ENCODE assay signal across 28 cellular contexts in the genomic region with DNA sequence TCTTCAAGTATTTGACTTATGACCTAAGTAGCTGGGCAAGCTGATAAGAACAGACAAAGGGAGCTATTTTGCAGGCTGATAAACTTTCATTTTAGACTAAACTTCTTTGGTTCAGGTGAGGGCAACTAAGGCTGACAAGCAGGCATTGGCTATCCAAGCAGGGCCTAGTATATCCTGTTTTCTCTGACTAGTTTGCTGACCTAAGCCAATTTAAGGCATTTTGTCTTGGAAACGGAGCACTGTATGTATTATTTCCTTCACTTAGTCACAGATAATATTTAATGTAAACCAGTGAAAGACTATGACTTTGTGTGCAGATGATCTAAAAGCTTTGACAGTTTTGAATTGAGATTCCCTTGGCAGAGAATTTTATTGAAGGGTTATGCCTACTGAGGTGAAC.
"Had no signal": no experiment of that assay in that cellular context is flagged by ENCODE, and none has a peak within 500 bp of the region (broad histone marks: within the 10 kb centered on the region; RNA-seq: fewer than 3 reads in every experiment).

No MANE protein-coding gene starts in this region.

- H3K9me3 Mint-ChIP-seq: activated CD4-positive, alpha-beta memory T cell treated with anti-CD3 and anti-CD28 coated beads, Interleukin-2, amount 10 ng/mL, durations not matched to agents 7 days and 5 days; activated CD4-positive, alpha-beta T cell treated with anti-CD3 and anti-CD28 coated beads, Interleukin-2, amount 10 ng/mL, durations not matched to agents 7 days and 5 days; activated naive CD4-positive, alpha-beta T cell treated with anti-CD3 and anti-CD28 coated beads, Interleukin-2, amount 50 U/mL, for 24 hours; activated naive CD8-positive, alpha-beta T cell treated with anti-CD3 and anti-CD28 coated beads, Interleukin-2, amount 50 U/mL, for 24 hours; activated T-cell treated with anti-CD3 and anti-CD28 coated beads, Interleukin-2, amount 50 U/mL, for 4 hours; activated T-helper 2 cell treated with anti-CD3 and anti-CD28 coated beads, Interferon-gamma antibody, Interleukin-2, Interleukin-4, amounts not matched to agents 10 μg/mL and 5 μg/mL and 100 μg/mL, durations not matched to agents 14 hours and 24 hours and 36 hours; dendritic cell treated with granulocyte-macrophage colony-stimulating factor and Interleukin-4, amounts not matched to agents 40 ng/mL and 50 ng/mL, for 4 days; neural crest cell; stimulated activated effector memory CD8-positive, alpha-beta T cell treated with anti-CD3 and anti-CD28 coated beads, Interleukin-12 subunit alpha, Interleukin-12 subunit beta, amount 100 ng/mL, for 72 hours; stimulated activated naive CD8-positive, alpha-beta T cell treated with anti-CD3 and anti-CD28 coated beads, Interleukin-15, Interleukin-2, amounts not matched to agents 100 ng/mL and 50 ng/mL, for 24 hours; T-helper 1 cell treated with Interleukin-12 subunit alpha and Interleukin-12 subunit beta and Interleukin-4 antibody, amounts not matched to agents 30 μg/mL and 1 μg/mL, for 36 hours had no signal

- H3K4me1 Mint-ChIP-seq: activated CD4-positive, alpha-beta memory T cell treated with anti-CD3 and anti-CD28 coated beads, Interleukin-2, amount 10 ng/mL, durations not matched to agents 7 days and 5 days; activated CD4-positive, alpha-beta T cell treated with anti-CD3 and anti-CD28 coated beads, Interleukin-2, amount 10 ng/mL, durations not matched to agents 7 days and 5 days; activated naive CD4-positive, alpha-beta T cell treated with anti-CD3 and anti-CD28 coated beads, Interleukin-2, amount 50 U/mL, for 24 hours; activated naive CD8-positive, alpha-beta T cell treated with anti-CD3 and anti-CD28 coated beads, Interleukin-2, amount 50 U/mL, for 24 hours; central memory CD8-positive, alpha-beta T cell; naive thymus-derived CD4-positive, alpha-beta T cell; stimulated activated effector memory CD8-positive, alpha-beta T cell treated with anti-CD3 and anti-CD28 coated beads, Interleukin-12 subunit alpha, Interleukin-12 subunit beta, amount 100 ng/mL, for 72 hours had no signal

- H3K27me3 ChIP-seq: breast epithelium, uterus had no signal

- H3K27me3 Mint-ChIP-seq: activated CD4-positive, alpha-beta memory T cell treated with anti-CD3 and anti-CD28 coated beads, Interleukin-2, amount 10 ng/mL, durations not matched to agents 7 days and 5 days; activated CD4-positive, alpha-beta T cell treated with anti-CD3 and anti-CD28 coated beads, Interleukin-2, amount 10 ng/mL, durations not matched to agents 7 days and 5 days; activated naive CD4-positive, alpha-beta T cell treated with anti-CD3 and anti-CD28 coated beads, Interleukin-2, amount 50 U/mL, for 24 hours; dendritic cell treated with granulocyte-macrophage colony-stimulating factor and Interleukin-4, amounts not matched to agents 40 ng/mL and 50 ng/mL, for 4 days; stimulated activated naive CD8-positive, alpha-beta T cell treated with anti-CD3 and anti-CD28 coated beads, Interleukin-15, Interleukin-2, amounts not matched to agents 100 ng/mL and 50 ng/mL, for 24 hours had no signal

- DNase-seq: activated CD4-positive, alpha-beta memory T cell treated with anti-CD3 and anti-CD28 coated beads, Interleukin-2, amount 10 ng/mL, durations not matched to agents 7 days and 5 days; activated CD4-positive, alpha-beta T cell treated with anti-CD3 and anti-CD28 coated beads for 1 hour; activated CD4-positive, alpha-beta T cell treated with anti-CD3 and anti-CD28 coated beads, Interleukin-2, amount 10 ng/mL, durations not matched to agents 7 days and 5 days; activated CD8-positive, alpha-beta memory T cell treated with anti-CD3 and anti-CD28 coated beads, Interleukin-2, amount 50 U/mL, for 48 hours; activated naive CD8-positive, alpha-beta T cell treated with anti-CD3 and anti-CD28 coated beads, Interleukin-2, amount 50 U/mL, for 24 hours; activated T-cell treated with anti-CD3 and anti-CD28 coated beads, Interleukin-2, amount 50 U/mL, for 4 hours; effector CD4-positive, alpha-beta T cell; left cardiac atrium; midbrain; naive thymus-derived CD4-positive, alpha-beta T cell; posterior cingulate gyrus; small intestine; stimulated activated CD4-positive, alpha-beta T cell treated with anti-CD3 and anti-CD28 coated beads, Interleukin-4, amount 100 ng/mL, for 24 hours; T1000; uterus had no signal

- H3K27ac Mint-ChIP-seq: activated CD4-positive, alpha-beta memory T cell treated with anti-CD3 and anti-CD28 coated beads, Interleukin-2, amount 10 ng/mL, durations not matched to agents 7 days and 5 days; activated CD4-positive, alpha-beta T cell treated with anti-CD3 and anti-CD28 coated beads, Interleukin-2, amount 10 ng/mL, durations not matched to agents 7 days and 5 days; activated naive CD4-positive, alpha-beta T cell treated with anti-CD3 and anti-CD28 coated beads, Interleukin-2, amount 50 U/mL, for 24 hours; activated naive CD8-positive, alpha-beta T cell treated with anti-CD3 and anti-CD28 coated beads, Interleukin-2, amount 50 U/mL, for 24 hours; activated T-helper 2 cell treated with anti-CD3 and anti-CD28 coated beads, Interferon-gamma antibody, Interleukin-2, Interleukin-4, amounts not matched to agents 10 μg/mL and 5 μg/mL and 100 μg/mL, durations not matched to agents 14 hours and 24 hours and 36 hours; dendritic cell treated with granulocyte-macrophage colony-stimulating factor and Interleukin-4, amounts not matched to agents 40 ng/mL and 50 ng/mL, for 4 days; naive thymus-derived CD4-positive, alpha-beta T cell; stimulated activated effector memory CD8-positive, alpha-beta T cell treated with anti-CD3 and anti-CD28 coated beads, Interleukin-12 subunit alpha, Interleukin-12 subunit beta, amount 100 ng/mL, for 72 hours; stimulated activated naive CD8-positive, alpha-beta T cell treated with anti-CD3 and anti-CD28 coated beads, Interleukin-15, Interleukin-2, amounts not matched to agents 100 ng/mL and 50 ng/mL, for 24 hours; T-helper 1 cell treated with Interleukin-12 subunit alpha and Interleukin-12 subunit beta and Interleukin-4 antibody, amounts not matched to agents 30 μg/mL and 1 μg/mL, for 36 hours had no signal

- H3K4me3 ChIP-seq: breast epithelium, thoracic aorta, uterus had no signal

- H3K36me3 Mint-ChIP-seq: activated naive CD4-positive, alpha-beta T cell treated with anti-CD3 and anti-CD28 coated beads, Interleukin-2, amount 50 U/mL, for 24 hours; naive thymus-derived CD4-positive, alpha-beta T cell; stimulated activated effector memory CD8-positive, alpha-beta T cell treated with anti-CD3 and anti-CD28 coated beads, Interleukin-12 subunit alpha, Interleukin-12 subunit beta, amount 100 ng/mL, for 72 hours had no signal

- H3K4me3 Mint-ChIP-seq: activated CD4-positive, alpha-beta memory T cell treated with anti-CD3 and anti-CD28 coated beads, Interleukin-2, amount 10 ng/mL, durations not matched to agents 7 days and 5 days; activated CD4-positive, alpha-beta T cell treated with anti-CD3 and anti-CD28 coated beads, Interleukin-2, amount 10 ng/mL, durations not matched to agents 7 days and 5 days; activated naive CD4-positive, alpha-beta T cell treated with anti-CD3 and anti-CD28 coated beads, Interleukin-2, amount 50 U/mL, for 24 hours; activated naive CD8-positive, alpha-beta T cell treated with anti-CD3 and anti-CD28 coated beads, Interleukin-2, amount 50 U/mL, for 24 hours; activated T-cell treated with anti-CD3 and anti-CD28 coated beads, Interleukin-2, amount 50 U/mL, for 4 hours; central memory CD8-positive, alpha-beta T cell; dendritic cell treated with granulocyte-macrophage colony-stimulating factor and Interleukin-4, amounts not matched to agents 40 ng/mL and 50 ng/mL, for 4 days; naive thymus-derived CD4-positive, alpha-beta T cell; neural crest cell; stimulated activated effector memory CD8-positive, alpha-beta T cell treated with anti-CD3 and anti-CD28 coated beads, Interleukin-12 subunit alpha, Interleukin-12 subunit beta, amount 100 ng/mL, for 72 hours; stimulated activated naive CD8-positive, alpha-beta T cell treated with anti-CD3 and anti-CD28 coated beads, Interleukin-15, Interleukin-2, amounts not matched to agents 100 ng/mL and 50 ng/mL, for 24 hours; T-helper 1 cell treated with Interleukin-12 subunit alpha and Interleukin-12 subunit beta and Interleukin-4 antibody, amounts not matched to agents 30 μg/mL and 1 μg/mL, for 36 hours had no signal

- H3K27ac ChIP-seq: breast epithelium, thoracic aorta, uterus had no signal

- H3K4me1 ChIP-seq: breast epithelium, uterus had no signal

- ATAC-seq: activated naive CD8-positive, alpha-beta T cell treated with anti-CD3 and anti-CD28 coated beads, Interleukin-2, amount 50 U/mL, for 24 hours; activated T-cell treated with anti-CD3 and anti-CD28 coated beads, Interleukin-2, amount 50 U/mL, for 4 hours; left cardiac atrium; naive thymus-derived CD4-positive, alpha-beta T cell; sciatic nerve; stimulated activated effector memory CD8-positive, alpha-beta T cell treated with anti-CD3 and anti-CD28 coated beads, Interleukin-12 subunit alpha, Interleukin-12 subunit beta, amount 100 ng/mL, for 72 hours had no signal

- FAIRE-seq: frontal cortex, keratinocyte, small intestine had no signal

- H3K9me3 ChIP-seq: breast epithelium, thoracic aorta, uterus had no signal

- H3K36me3 ChIP-seq: breast epithelium, thoracic aorta, uterus had no signal
